9 cellular contexts compared by ENCODE assay signal in genomic region chr6:166419268-166419667, GRCh38. TPM values are rescaled to one million over a fixed set of nuclear protein-coding genes. Genes with fewer than 3 reads are reported as not detected.
DNase-seq lines count a peak whose midpoint lies in the region; ATAC-seq lines count a peak whose summit lies in the region.
"Had no signal": no experiment of that assay in that cellular context is flagged by ENCODE, and none has a peak within 500 bp of the region (broad histone marks: within the 10 kb centered on the region; RNA-seq: fewer than 3 reads in every experiment).

No MANE protein-coding gene starts in this region.

- intact Hi-C loops in cardiac septum (cut with DNase I) = no loop called here
- intact Hi-C loops in right cardiac atrium (cut with DNase I) = no loop called here
- intact Hi-C loops in aorta (cut with DNase I) = no loop called here

- H3K27me3 ChIP-seq in right cardiac atrium (ENCODE audit: control insufficient read depth, insufficient read depth) (no peaks in the 10 kb centered on the region), aorta (ENCODE audit: control insufficient read depth in 1 of 2, insufficient read depth in 2 of 2, low read length in 1 of 2) (no peaks in the 10 kb centered on the region)

- H3K4me1 Mint-ChIP-seq in natural killer cell treated with Interleukin-12 subunit alpha and Interleukin-12 subunit beta and Interleukin-15 and Interleukin-18, amount 100 ng/mL, for 72 hours (ENCODE audit: low read depth in 2 of 2) = peaks cover 50 to 59% of the 10 kb centered on the region in 2 donors

- peaks cover 17% of the 10 kb centered on the region for H3K36me3 Mint-ChIP-seq in natural killer cell treated with Interleukin-12 subunit alpha and Interleukin-12 subunit beta and Interleukin-15 and Interleukin-18, amount 100 ng/mL, for 72 hours

- DNase-seq in cardiac septum (ENCODE audit: low spot score) (peak; percentile 29), right cardiac atrium (no peak), aorta (no peak), NCI-H69 (lab: John Stamatoyannopoulos, UW) (no peak), cerebellar nuclear complex (lab: John Stamatoyannopoulos, UW) (no peak)
- DNase-seq in activated CD8-positive, alpha-beta memory T cell treated with anti-CD3 and anti-CD28 coated beads, Interleukin-2, amount 50 U/mL, for 24 hours (ENCODE audit: extremely low read depth) = peak; percentile 26
- DNase-seq in natural killer cell treated with Interleukin-12 subunit alpha and Interleukin-12 subunit beta and Interleukin-15 and Interleukin-18, amount 100 ng/mL, for 72 hours (ENCODE audit: low spot score) = peak; percentile 78

- peak overlapping the region; percentile 42 for H3K4me3 Mint-ChIP-seq in natural killer cell treated with Interleukin-12 subunit alpha and Interleukin-12 subunit beta and Interleukin-15 and Interleukin-18, amount 100 ng/mL, for 72 hours
- H3K4me3 Mint-ChIP-seq: neural crest cell had no signal

- H3K27ac Mint-ChIP-seq in natural killer cell treated with Interleukin-12 subunit alpha and Interleukin-12 subunit beta and Interleukin-15 and Interleukin-18, amount 100 ng/mL, for 72 hours = peak overlapping the region in 1 of 2 donors; percentile 19

- H3K27me3 Mint-ChIP-seq in natural killer cell treated with Interleukin-12 subunit alpha and Interleukin-12 subunit beta and Interleukin-15 and Interleukin-18, amount 100 ng/mL, for 72 hours = peaks cover 15 to 19% of the 10 kb centered on the region in 2 donors

- ATAC-seq in right cardiac atrium (no peak), HG03469 (IDR thresholded peaks at IDR 0.05; ENCODE audit: unreplicated experiment) (peak; percentile 71), aorta (ENCODE audit: low FRiP score) (no peak)
- peak; percentile 80 to 84 for ATAC-seq in natural killer cell treated with Interleukin-12 subunit alpha and Interleukin-12 subunit beta and Interleukin-15 and Interleukin-18, amount 100 ng/mL, for 72 hours

- H3K27ac ChIP-seq in right cardiac atrium (ENCODE audit: low read length) = no peak overlapping the region
- no peak overlapping the region for H3K27ac ChIP-seq in aorta (ENCODE audit: low read depth in 1 of 2, low read length in 2 of 2)

- H3K9me3 ChIP-seq in right cardiac atrium (ENCODE audit: control insufficient read depth, low read length) (no peaks in the 10 kb centered on the region), aorta (ENCODE audit: control insufficient read depth, low read length) (no peaks in the 10 kb centered on the region)

- H3K4me1 ChIP-seq in right cardiac atrium (ENCODE audit: control insufficient read depth, insufficient read depth, low read length) (no peaks in the 10 kb centered on the region), aorta (ENCODE audit: control insufficient read depth in 1 of 2, insufficient read depth in 2 of 2, low read length in 2 of 2) (no peaks in the 10 kb centered on the region)

- WGBS in right cardiac atrium = 82% methylated on average over 7 of the region's 7 CpGs
- 94 to 96% methylated on average over 7 of the region's 7 CpGs for WGBS in aorta, 2 donors

- H3K36me3 ChIP-seq in aorta (ENCODE audit: control insufficient read depth in 1 of 2, insufficient read depth in 2 of 2, low read length in 1 of 2) = peaks cover 3 to 5% of the 10 kb centered on the region in 2 donors

- H3K4me3 ChIP-seq in right cardiac atrium (ENCODE audit: low read length) = no peak overlapping the region
- H3K4me3 ChIP-seq in aorta (ENCODE audit: low read length in 2 of 2) = no peak overlapping the region

- H3K9me3 Mint-ChIP-seq in natural killer cell treated with Interleukin-12 subunit alpha and Interleukin-12 subunit beta and Interleukin-15 and Interleukin-18, amount 100 ng/mL, for 72 hours = peaks cover 14% of the 10 kb centered on the region

RNA-seq across cellular contexts. Expression of gene MPC1, which starts 36.5 kb away (rescaled TPM):
- 396 TPM for total RNA-seq in cardiac septum
- 100 to 1,000 TPM; 275 to 395 (median 317) TPM for total RNA-seq in right cardiac atrium
- polyA plus RNA-seq in right cardiac atrium = 760 TPM
- total RNA-seq in natural killer cell treated with Interleukin-12 subunit alpha and Interleukin-12 subunit beta and Interleukin-15 and Interleukin-18, amount 100 ng/mL, for 72 hours = 10 to 100 TPM; 11.5 to 30.4 TPM
- total RNA-seq in aorta = 10 to 100 TPM; 36.7 to 71.7 TPM
- polyA plus RNA-seq in aorta = 100 to 1,000 TPM in 1 of 2 donors, 10 to 100 TPM in 1; 61.7 to 128 TPM

Comparison
In these comparisons a context has a peak if more than half of its experiments do, and no peak if none do; other contexts are left out.
1. DNase-seq: peak in cardiac septum (single experiment), activated CD8-positive, alpha-beta memory T cell treated with anti-CD3 and anti-CD28 coated beads, Interleukin-2, amount 50 U/mL, for 24 hours (single experiment) and natural killer cell treated with Interleukin-12 subunit alpha and Interleukin-12 subunit beta and Interleukin-15 and Interleukin-18, amount 100 ng/mL, for 72 hours (single experiment); none in right cardiac atrium (0 of 3), aorta (0 of 2), NCI-H69 (single experiment) and cerebellar nuclear complex (0 of 2).
2. ATAC-seq: peak in HG03469 (single experiment) and natural killer cell treated with Interleukin-12 subunit alpha and Interleukin-12 subunit beta and Interleukin-15 and Interleukin-18, amount 100 ng/mL, for 72 hours (2 of 2); none in right cardiac atrium (0 of 2) and aorta (single experiment).